In genomic region chr5:140051950-140052349, GRCh38 we compare ENCODE assay signal across 24 cellular contexts. TPM values are rescaled to one million over a fixed set of nuclear protein-coding genes. Genes with fewer than 3 reads are reported as not detected.
DNase-seq lines count a peak whose midpoint lies in the region; ATAC-seq, FAIRE-seq and TF ChIP-seq lines count a peak whose summit lies in the region.
"Had no signal": no experiment of that assay in that cellular context is flagged by ENCODE, and none has a peak within 500 bp of the region (broad histone marks: within the 10 kb centered on the region; RNA-seq: fewer than 3 reads in every experiment).

No MANE protein-coding gene starts in this region.

- H3K27ac ChIP-seq in HepG2 (ENCODE audit: extremely low read length, insufficient read depth, low read length) = no peak overlapping the region
- no peak overlapping the region for H3K27ac ChIP-seq in right lobe of liver
- no peak overlapping the region for H3K27ac ChIP-seq in IMR-90 (ENCODE audit: insufficient read depth, low read length)
- H3K27ac ChIP-seq in kidney (ENCODE audit: low read depth in 2 of 2, low read length in 2 of 2) = no peak overlapping the region
- H3K27ac ChIP-seq: 22Rv1, BLaER1 had no signal

- H3K36me3 ChIP-seq in HepG2 (replicated peaks in 1 of 2; ENCODE audit: control insufficient read depth in 1 of 2, insufficient read depth in 2 of 2, low read length in 2 of 2) (no peaks in the 10 kb centered on the region), right lobe of liver (no peaks in the 10 kb centered on the region), IMR-90 (ENCODE audit: control insufficient read depth, insufficient read depth, low read length) (no peaks in the 10 kb centered on the region), kidney (ENCODE audit: control insufficient read depth in 1 of 2, insufficient read depth in 2 of 2, low read length in 2 of 2) (no peaks in the 10 kb centered on the region), Caco-2 (ENCODE audit: control insufficient read depth, insufficient read depth, low read length) (no peaks in the 10 kb centered on the region)
- H3K36me3 ChIP-seq: BE2C, BLaER1 had no signal

- H3K18ac ChIP-seq in IMR-90 (ENCODE audit: low read depth, low read length) = no peak overlapping the region

- H3K9ac ChIP-seq in HepG2 (ENCODE audit: insufficient read depth, low read depth, low read length) = no peak overlapping the region
- H3K9ac ChIP-seq in IMR-90 (ENCODE audit: low read depth, low read length) = no peak overlapping the region
- no peak overlapping the region for H3K9ac ChIP-seq in kidney (ENCODE audit: low read length in 2 of 2)
- H3K9ac ChIP-seq: BLaER1 had no signal

- no peak overlapping the region for H4K91ac ChIP-seq in IMR-90 (ENCODE audit: insufficient read depth, low read depth, low read length)

- H2AK5ac ChIP-seq in IMR-90 (ENCODE audit: low read depth, low read length) = no peak overlapping the region

- TF ChIP-seq CTCF in HepG2 (CRISPR knock-in tag; IDR thresholded peaks at IDR 0.05) (no peak), right lobe of liver (IDR thresholded peaks at IDR 0.05) (no peak), IMR-90 (conservative IDR thresholded peaks at IDR 0.05; ENCODE audit: low read depth, low read length) (no peak), kidney (IDR thresholded peaks at IDR 0.05; ENCODE audit: borderline replicate concordance, extremely low read depth, insufficient read depth) (no peak), Caco-2 (IDR thresholded peaks at IDR 0.05; ENCODE audit: insufficient read depth in 1 of 2, low read depth in 1 of 2, low read length in 1 of 2, severe bottlenecking in 1 of 2, unreplicated experiment in 1 of 2) (no peak)

- H3K4ac ChIP-seq in IMR-90 (ENCODE audit: low read depth, low read length) = no peak overlapping the region

- in situ Hi-C loops in HepG2 (cut with HindIII; ENCODE audit: extremely low pct_ligation_motif_present, low pct_unique_long_range_greater_than_20kb) = no loop called here
- in situ Hi-C loops in IMR-90 (cut with MboI; ENCODE audit: low sequenced_read_pairs) = no loop called here

- intact Hi-C loops in HepG2 (cut with micrococcal nuclease; ENCODE audit: unreplicated experiment) (no loop called here), right lobe of liver (cut with DNase I) (no loop called here), IMR-90 (cut with micrococcal nuclease) (no loop called here), kidney (cut with DNase I) (no loop called here), Caco-2 (cut with micrococcal nuclease; ENCODE audit: unreplicated experiment) (no loop called here)

- H2BK20ac ChIP-seq in IMR-90 (ENCODE audit: low read depth, low read length) = no peak overlapping the region

- no peaks in the 10 kb centered on the region for H3K79me1 ChIP-seq in IMR-90 (ENCODE audit: low read depth in 1 of 2, low read length in 2 of 2)

- H3K27me3 ChIP-seq in HepG2 (ENCODE audit: control insufficient read depth in 1 of 2, insufficient read depth in 2 of 2, low read length in 2 of 2) = peaks cover 2 to 25% of the 10 kb centered on the region in 2 experiments; a peak in 3 of 5 replicates
- no peaks in the 10 kb centered on the region for H3K27me3 ChIP-seq in right lobe of liver
- peaks cover 36% of the 10 kb centered on the region for H3K27me3 ChIP-seq in IMR-90 (ENCODE audit: control insufficient read depth, insufficient read depth, low read length)
- H3K27me3 ChIP-seq in Caco-2 (replicated peaks; ENCODE audit: control insufficient read depth, insufficient read depth, low read length) = no peaks in the 10 kb centered on the region; the same call in 1 of the 2 replicates
- H3K27me3 ChIP-seq: BLaER1 had no signal

- H3K27ac Mint-ChIP-seq in Caco-2 (ENCODE audit: unreplicated experiment) = no peak overlapping the region
- H3K27ac Mint-ChIP-seq: CD14-positive monocyte; CD4-positive, alpha-beta memory T cell; CD4-positive, CD25-positive, alpha-beta regulatory T cell; CD8-positive, alpha-beta memory T cell had no signal

- no peak overlapping the region for H2BK5ac ChIP-seq in IMR-90 (ENCODE audit: low read depth, low read length, poor library complexity, severe bottlenecking)

- no peak overlapping the region for H3K4me3 Mint-ChIP-seq in Caco-2 (ENCODE audit: unreplicated experiment)
- H3K4me3 Mint-ChIP-seq: CD14-positive monocyte; CD4-positive, alpha-beta memory T cell; CD4-positive, CD25-positive, alpha-beta regulatory T cell; CD8-positive, alpha-beta memory T cell had no signal

- FAIRE-seq in HepG2 (lab: Jason Lieb, UNC) (no peak), kidney (lab: Jason Lieb, UNC) (peak; percentile 21)
- FAIRE-seq: D721Med, G401.6, GM12891, GM18507 had no signal

- WGBS in HepG2 (ENCODE audit: low lambda C conversion rate) = 4% methylated on average over 1 of the region's 1 CpG
- WGBS in right lobe of liver (ENCODE audit: insufficient coverage, low coverage, low lambda C conversion rate, missing lambda C conversion rate) = 40% methylated on average over 1 of the region's 1 CpG
- no CpG with 5 or more reads among the region's 1 CpG for WGBS in IMR-90 (ENCODE audit: extremely low coverage in 2 of 2, insufficient read length in 1 of 2), 2 experiments

- H3K9me3 Mint-ChIP-seq in Caco-2 (ENCODE audit: unreplicated experiment) = no peaks in the 10 kb centered on the region
- H3K9me3 Mint-ChIP-seq: CD4-positive, alpha-beta memory T cell; CD4-positive, CD25-positive, alpha-beta regulatory T cell; CD8-positive, alpha-beta memory T cell had no signal

- dilution Hi-C loops in IMR-90 (cut with HindIII; ENCODE audit: low sequenced_read_pairs, unreplicated experiment) = no loop called here

- TF ChIP-seq POLR2A in HepG2 (IDR thresholded peaks at IDR 0.05; ENCODE audit: insufficient read depth in 1 of 2, low read depth in 2 of 2, low read length in 2 of 2) (no peak), right lobe of liver (IDR thresholded peaks at IDR 0.05) (no peak), IMR-90 (IDR thresholded peaks at IDR 0.05; ENCODE audit: low read depth, low read length) (no peak)

- H2BK15ac ChIP-seq in IMR-90 (ENCODE audit: low read depth, low read length) = no peak overlapping the region

- CTCF ChIA-PET in HepG2 (lab: Yijun Ruan, JAX; ENCODE audit: low intra/inter-chr PET ratio, low total read pairs) = no interaction called here
- CTCF ChIA-PET in IMR-90 (lab: Yijun Ruan, JAX) = no interaction called here
- CTCF ChIA-PET in Caco-2 (lab: Charles Lee) = no interaction called here

- H3K9me3 ChIP-seq in HepG2 (ENCODE audit: low read length) = no peaks in the 10 kb centered on the region
- H3K9me3 ChIP-seq in right lobe of liver = no peaks in the 10 kb centered on the region
- H3K9me3 ChIP-seq in IMR-90 (ENCODE audit: control insufficient read depth, insufficient read depth, low read length) = no peaks in the 10 kb centered on the region; the same call in 1 of the 2 replicates
- no peaks in the 10 kb centered on the region for H3K9me3 ChIP-seq in kidney (ENCODE audit: control insufficient read depth in 1 of 2, low read length in 2 of 2)
- H3K9me3 ChIP-seq in Caco-2 = no peaks in the 10 kb centered on the region
- H3K9me3 ChIP-seq: BE2C, BLaER1 had no signal

- BruUV-seq in HepG2 (replicated peaks; lab: Mats Ljungman, UMichigan) = no TSS peak
- no TSS peak for BruUV-seq in IMR-90 (replicated peaks; lab: Mats Ljungman, UMichigan)
- BruUV-seq in Caco-2 (replicated peaks; lab: Mats Ljungman, UMichigan) = no TSS peak

- H3K23ac ChIP-seq in IMR-90 (ENCODE audit: low read depth, low read length) = no peak overlapping the region

- H4K20me1 ChIP-seq in HepG2 (ENCODE audit: insufficient read depth, low read length) (no peaks in the 10 kb centered on the region), IMR-90 (ENCODE audit: insufficient read depth, low read length) (no peaks in the 10 kb centered on the region)
- H4K20me1 ChIP-seq: BLaER1 had no signal

- peaks cover 7% of the 10 kb centered on the region for H3K27me3 Mint-ChIP-seq in Caco-2 (ENCODE audit: insufficient read depth, unreplicated experiment)

- DNase-seq in HepG2 (ENCODE audit: low spot score) (no peak), right lobe of liver (no peak), IMR-90 (no peak), kidney (no peak), Caco-2 (no peak)
- DNase-seq: ACHN; BE2C; C1 segment of cervical spinal cord; Calu3; CD4-positive, alpha-beta memory T cell; CD4-positive, CD25-positive, alpha-beta regulatory T cell; CD8-positive, alpha-beta memory T cell; COR-L47; DMS79 treated with DMSO at 0.1 percent for 48 hours; GF-D8 had no signal

- no peak for TF ChIP-seq EP300 in HepG2 (IDR thresholded peaks at IDR 0.05; ENCODE audit: low read depth in 2 of 2, low read length in 2 of 2)
- TF ChIP-seq EP300 in HepG2 (CRISPR knock-in tag; IDR thresholded peaks at IDR 0.05; ENCODE audit: borderline replicate concordance) = no peak

- no peak overlapping the region for H3K14ac ChIP-seq in IMR-90 (replicated peaks; ENCODE audit: low read depth, low read length)

- H4K8ac ChIP-seq in IMR-90 (ENCODE audit: low read depth in 2 of 2, low read length in 2 of 2) = no peak overlapping the region

- H3K56ac ChIP-seq in IMR-90 (ENCODE audit: extremely low read depth, insufficient read depth, low read length) = no peak overlapping the region

- H3K4me2 ChIP-seq in HepG2 (ENCODE audit: low read depth, low read length) (no peak overlapping the region), IMR-90 (ENCODE audit: low read depth, low read length) (no peak overlapping the region)
- H3K4me2 ChIP-seq: BLaER1 had no signal

- TF ChIP-seq RAD21 in HepG2 (CRISPR knock-in tag; IDR thresholded peaks at IDR 0.05) (no peak), IMR-90 (IDR thresholded peaks at IDR 0.05; ENCODE audit: low read length) (no peak)

- H2AFZ ChIP-seq in HepG2 (ENCODE audit: low read length) = no peak overlapping the region
- H2AFZ ChIP-seq in IMR-90 (replicated peaks; ENCODE audit: low read length, poor library complexity) = no peak overlapping the region

- ATAC-seq in HepG2 = no peak
- ATAC-seq in right lobe of liver = no peak
- no peak for ATAC-seq in IMR-90 (ENCODE audit: low read depth)
- ATAC-seq in GM18502 (IDR thresholded peaks at IDR 0.05; ENCODE audit: poor library complexity, unreplicated experiment) = no peak

- POLR2A ChIA-PET in HepG2 (lab: Yijun Ruan, JAX) (no interaction called here), IMR-90 (lab: Charles Lee; ENCODE audit: unreplicated experiment) (no interaction called here), Caco-2 (lab: Charles Lee) (no interaction called here)

- H3K4me1 ChIP-seq in HepG2 (ENCODE audit: insufficient read depth, low read length) (peaks cover 11% of the 10 kb centered on the region), right lobe of liver (no peaks in the 10 kb centered on the region), IMR-90 (ENCODE audit: control insufficient read depth, insufficient read depth, low read length) (no peaks in the 10 kb centered on the region), kidney (ENCODE audit: control insufficient read depth in 1 of 2, insufficient read depth in 1 of 2, low read depth in 1 of 2, low read length in 2 of 2) (no peaks in the 10 kb centered on the region), Caco-2 (no peaks in the 10 kb centered on the region)
- H3K4me1 ChIP-seq: BE2C had no signal

- H3K4me3 ChIP-seq in HepG2 (replicated peaks in 1 of 3; ENCODE audit: insufficient read depth in 1 of 3, low read depth in 2 of 3, low read length in 3 of 3) (no peak overlapping the region), right lobe of liver (no peak overlapping the region), IMR-90 (ENCODE audit: insufficient read depth, low read depth, low read length) (no peak overlapping the region), kidney (ENCODE audit: low read length in 2 of 2) (no peak overlapping the region), Caco-2 (ENCODE audit: low read depth, low read length) (no peak overlapping the region)
- H3K4me3 ChIP-seq: BLaER1 had no signal

- H2BK120ac ChIP-seq in IMR-90 (ENCODE audit: low read depth, low read length) = no peak overlapping the region

- no peaks in the 10 kb centered on the region for H3K4me1 Mint-ChIP-seq in Caco-2 (ENCODE audit: low read depth, unreplicated experiment)
- H3K4me1 Mint-ChIP-seq: CD14-positive monocyte; CD4-positive, alpha-beta memory T cell; CD4-positive, CD25-positive, alpha-beta regulatory T cell; CD8-positive, alpha-beta memory T cell had no signal

- H3K36me3 Mint-ChIP-seq in Caco-2 (ENCODE audit: insufficient read depth, unreplicated experiment) = no peaks in the 10 kb centered on the region
- H3K36me3 Mint-ChIP-seq: CD14-positive monocyte; CD4-positive, alpha-beta memory T cell; CD4-positive, CD25-positive, alpha-beta regulatory T cell; CD8-positive, alpha-beta memory T cell had no signal

- no peak overlapping the region for H2AK9ac ChIP-seq in IMR-90 (replicated peaks; ENCODE audit: low read depth, low read length, poor library complexity)

- H3K9me1 ChIP-seq in IMR-90 (ENCODE audit: insufficient read depth, low read length) = no peaks in the 10 kb centered on the region

- no peak overlapping the region for H4K5ac ChIP-seq in IMR-90 (ENCODE audit: low read depth, low read length)

- H3K79me2 ChIP-seq in HepG2 (ENCODE audit: insufficient read depth, low read length) = no peaks in the 10 kb centered on the region

RNA-seq across cellular contexts. Expression of gene NRG2, which starts 8.9 kb away (rescaled TPM):
- total RNA-seq in HepG2 (2016; rRNA removed; fragmentation: Illumina TruSeq; extraction: Trizol) (not detected in 2 replicates), right lobe of liver (under 1 TPM in 5 of 6 experiments, not detected in 1; 0.07 to 0.77 (median 0.14) TPM), IMR-90 (2012; rRNA removed) (0.18 TPM in 1 of 2 replicates, not detected in the other), kidney (1.9 TPM), Caco-2 (2022) (0.59 TPM in 1 of 2 replicates, not detected in the other)
- total RNA-seq in HepG2 (2016; cell fraction: cytosol; rRNA removed; fragmentation: Illumina TruSeq; extraction: Trizol; ENCODE audit: low read depth) = not detected in 2 replicates
- total RNA-seq in HepG2 (2016; cell fraction: insoluble cytoplasmic fraction; rRNA removed; fragmentation: Illumina TruSeq; extraction: Trizol) = not detected in 2 replicates
- not detected in 2 replicates for total RNA-seq in HepG2 (2016; cell fraction: membrane; rRNA removed; fragmentation: Illumina TruSeq; extraction: Trizol)
- total RNA-seq in HepG2 (2016; cell fraction: nucleus; rRNA removed; fragmentation: Illumina TruSeq; extraction: Trizol) = not detected in 2 replicates
- polyA plus RNA-seq in HepG2 (2011; rRNA removed) (not detected in 2 replicates), IMR-90 (2012; rRNA removed) (not detected in 2 replicates), kidney (ENCODE audit: insufficient read depth, low read depth, low replicate concordance) (4.6 TPM)
- polyA plus RNA-seq in HepG2 (2011; cell fraction: cytosol; rRNA removed) = not detected in 2 replicates
- polyA plus RNA-seq in HepG2 (2011; cell fraction: nucleus; rRNA removed) = not detected in 2 replicates
- polyA plus RNA-seq in HepG2 (2012) = not detected in 2 replicates
- not detected in 2 replicates for polyA plus RNA-seq in HepG2 (2016; cell fraction: cytosol; fragmentation: Illumina TruSeq; extraction: Trizol; ENCODE audit: low read depth)
- polyA plus RNA-seq in HepG2 (2016; cell fraction: insoluble cytoplasmic fraction; fragmentation: Illumina TruSeq; extraction: Trizol; ENCODE audit: low read depth) = not detected in 2 replicates
- not detected in 2 replicates for polyA plus RNA-seq in HepG2 (2016; cell fraction: membrane; fragmentation: Illumina TruSeq; extraction: Trizol; ENCODE audit: low read depth)
- polyA plus RNA-seq in HepG2 (2016; cell fraction: nucleus; fragmentation: Illumina TruSeq; extraction: Trizol; ENCODE audit: insufficient read depth, low read depth) = not detected in 2 replicates
- polyA minus RNA-seq in HepG2 (2011; rRNA and poly(A)+ RNA removed; ENCODE audit: low replicate concordance) = not detected in 2 replicates
- not detected in 2 replicates for polyA minus RNA-seq in HepG2 (2011; cell fraction: cytosol; rRNA and poly(A)+ RNA removed)
- not detected in 2 replicates for polyA minus RNA-seq in HepG2 (2011; cell fraction: nucleus; rRNA and poly(A)+ RNA removed)
- polyA plus RNA-seq in IMR-90 (2012; cell fraction: cytosol; rRNA removed) = 0.10 TPM in 1 of 2 replicates, not detected in the other
- 0.07 TPM in 1 of 2 replicates, not detected in the other for polyA plus RNA-seq in IMR-90 (2012; cell fraction: nucleus; rRNA removed; ENCODE audit: low replicate concordance)
- total RNA-seq: A673; CD4-positive, CD25-positive, alpha-beta regulatory T cell had no signal
- polyA plus RNA-seq: CD14-positive monocyte; CD4-positive, CD25-positive, alpha-beta regulatory T cell; CD8-positive, alpha-beta memory T cell had no signal
